Comparison of ENCODE assay signal across 1 cellular context in the genomic region with DNA sequence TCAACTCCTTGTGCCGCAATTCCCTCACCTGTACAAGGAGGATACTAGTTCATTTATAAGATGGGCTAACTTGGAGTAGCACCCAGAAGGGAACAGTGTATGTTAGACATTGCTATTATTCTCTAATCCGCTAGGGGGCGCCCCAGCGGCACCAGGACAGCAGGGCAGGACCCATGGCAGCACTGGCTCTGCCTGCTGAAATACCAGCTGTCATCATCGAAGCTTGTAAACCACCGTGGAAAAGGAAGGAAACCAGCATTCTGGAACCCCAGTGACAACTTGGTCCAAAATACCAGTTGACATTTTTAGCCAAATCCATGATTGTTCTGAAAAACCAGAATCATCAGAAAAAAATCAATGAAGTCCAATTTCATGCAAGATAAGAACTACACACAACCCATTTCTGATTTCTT.
TF ChIP-seq lines count a peak whose summit lies in the region.

No MANE protein-coding gene starts in this region.

TF ChIP-seq in A549, 52 proteins besides CTCF, POLR2A, EP300 and RAD21 (continued from another document):
- TF ChIP-seq HES2 (IDR thresholded peaks at IDR 0.05): no peak
- TF ChIP-seq, protein P1, sequence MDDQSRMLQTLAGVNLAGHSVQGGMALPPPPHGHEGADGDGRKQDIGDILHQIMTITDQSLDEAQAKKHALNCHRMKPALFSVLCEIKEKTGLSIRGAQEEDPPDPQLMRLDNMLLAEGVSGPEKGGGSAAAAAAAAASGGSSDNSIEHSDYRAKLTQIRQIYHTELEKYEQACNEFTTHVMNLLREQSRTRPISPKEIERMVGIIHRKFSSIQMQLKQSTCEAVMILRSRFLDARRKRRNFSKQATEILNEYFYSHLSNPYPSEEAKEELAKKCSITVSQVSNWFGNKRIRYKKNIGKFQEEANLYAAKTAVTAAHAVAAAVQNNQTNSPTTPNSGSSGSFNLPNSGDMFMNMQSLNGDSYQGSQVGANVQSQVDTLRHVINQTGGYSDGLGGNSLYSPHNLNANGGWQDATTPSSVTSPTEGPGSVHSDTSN (IDR thresholded peaks at IDR 0.05): no peak
- no peak for TF ChIP-seq ZNF302 (CRISPR knock-in tag; IDR thresholded peaks at IDR 0.05)
- TF ChIP-seq, protein P2, sequence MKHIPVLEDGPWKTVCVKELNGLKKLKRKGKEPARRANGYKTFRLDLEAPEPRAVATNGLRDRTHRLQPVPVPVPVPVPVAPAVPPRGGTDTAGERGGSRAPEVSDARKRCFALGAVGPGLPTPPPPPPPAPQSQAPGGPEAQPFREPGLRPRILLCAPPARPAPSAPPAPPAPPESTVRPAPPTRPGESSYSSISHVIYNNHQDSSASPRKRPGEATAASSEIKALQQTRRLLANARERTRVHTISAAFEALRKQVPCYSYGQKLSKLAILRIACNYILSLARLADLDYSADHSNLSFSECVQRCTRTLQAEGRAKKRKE (CRISPR knock-in tag; IDR thresholded peaks at IDR 0.05; ENCODE audit: low read depth): no peak
- no peak for TF ChIP-seq HOXB13 (CRISPR knock-in tag; IDR thresholded peaks at IDR 0.05; ENCODE audit: low read depth)
- no peak for TF ChIP-seq SMC3 (IDR thresholded peaks at IDR 0.05)
- no peak for TF ChIP-seq TP53 (CRISPR knock-in tag; IDR thresholded peaks at IDR 0.05)
- no peak for TF ChIP-seq MYC (IDR thresholded peaks at IDR 0.05; ENCODE audit: borderline replicate concordance, low read length)
